14 cellular contexts compared by ENCODE assay signal in genomic region chr5:171633776-171634470, GRCh38.
DNase-seq lines count a peak whose midpoint lies in the region; ATAC-seq and TF ChIP-seq lines count a peak whose summit lies in the region.
"Had no signal": no experiment of that assay in that cellular context is flagged by ENCODE, and none has a peak within 500 bp of the region (broad histone marks: within the 10 kb centered on the region; RNA-seq: fewer than 3 reads in every experiment).

No MANE protein-coding gene starts in this region.

- no peaks in the 10 kb centered on the region for H3K9me3 Mint-ChIP-seq in activated CD4-positive, alpha-beta memory T cell treated with anti-CD3 and anti-CD28 coated beads, Interleukin-2, amount 10 ng/mL, durations not matched to agents 7 days and 5 days

- no peaks in the 10 kb centered on the region for H3K4me1 Mint-ChIP-seq in activated CD4-positive, alpha-beta memory T cell treated with anti-CD3 and anti-CD28 coated beads, Interleukin-2, amount 10 ng/mL, durations not matched to agents 7 days and 5 days

- H3K4me2 ChIP-seq in OCI-LY3 (ENCODE audit: low read length) = peak overlapping the region; percentile 74

- no peak for TF ChIP-seq POLR2A in lower leg skin (IDR thresholded peaks at IDR 0.05)

- 0 out of 2 replicates have a peak overlapping the region, but pooled peaks have one; percentile 42 for H2AFZ ChIP-seq in OCI-LY3 (ENCODE audit: low read depth, low read length)

- no peaks in the 10 kb centered on the region for H4K20me1 ChIP-seq in OCI-LY3 (ENCODE audit: insufficient read depth, low read length)

- no peaks in the 10 kb centered on the region for H3K79me2 ChIP-seq in OCI-LY3 (ENCODE audit: low read length)

- intact Hi-C loops in lower leg skin (cut with DNase I; ENCODE audit: low total_unique reads) (no loop called here), left ventricle myocardium inferior (cut with micrococcal nuclease) (no loop called here)

- H3K4me3 Mint-ChIP-seq in activated CD4-positive, alpha-beta memory T cell treated with anti-CD3 and anti-CD28 coated beads, Interleukin-2, amount 10 ng/mL, durations not matched to agents 7 days and 5 days = no peak overlapping the region
- H3K4me3 Mint-ChIP-seq: activated CD8-positive, alpha-beta T cell treated with anti-CD3 and anti-CD28 coated beads, Interleukin-2, amount 10 ng/mL, durations not matched to agents 7 days and 5 days had no signal

- H3K36me3 ChIP-seq in OCI-LY3 (replicated peaks; ENCODE audit: low read depth, low read length) (no peaks in the 10 kb centered on the region), left ventricle myocardium inferior (no peaks in the 10 kb centered on the region)
- H3K36me3 ChIP-seq: esophagus muscularis mucosa, prostate gland, SJSA1, vagina had no signal

- H3K4me1 ChIP-seq in OCI-LY3 (ENCODE audit: low read length) (peaks cover 25% of the 10 kb centered on the region), left ventricle myocardium inferior (peaks cover 22% of the 10 kb centered on the region)
- H3K4me1 ChIP-seq: prostate gland had no signal

- peaks cover 31% of the 10 kb centered on the region for H3K27me3 Mint-ChIP-seq in activated CD4-positive, alpha-beta memory T cell treated with anti-CD3 and anti-CD28 coated beads, Interleukin-2, amount 10 ng/mL, durations not matched to agents 7 days and 5 days

- H3K27me3 ChIP-seq in OCI-LY3 (ENCODE audit: low read depth, low read length) (no peaks in the 10 kb centered on the region), left ventricle myocardium inferior (ENCODE audit: low read depth) (peaks cover 3% of the 10 kb centered on the region)
- H3K27me3 ChIP-seq: SJSA1, vagina had no signal

- POLR2A ChIA-PET in activated CD4-positive, alpha-beta memory T cell treated with anti-CD3 and anti-CD28 coated beads, Interleukin-2, amount 10 ng/mL, durations not matched to agents 7 days and 5 days (lab: Charles Lee) = no interaction called here

- 54 to 56% methylated on average over 7 of the region's 7 CpGs for WGBS in lower leg skin, 2 donors

- no peak overlapping the region for H3K27ac Mint-ChIP-seq in activated CD4-positive, alpha-beta memory T cell treated with anti-CD3 and anti-CD28 coated beads, Interleukin-2, amount 10 ng/mL, durations not matched to agents 7 days and 5 days
- H3K27ac Mint-ChIP-seq: activated CD8-positive, alpha-beta T cell treated with anti-CD3 and anti-CD28 coated beads, Interleukin-2, amount 10 ng/mL, durations not matched to agents 7 days and 5 days had no signal

- peak overlapping the region; percentile 25; the same call in 1 of the 2 replicates for H3K4me3 ChIP-seq in OCI-LY3 (ENCODE audit: low read length)
- H3K4me3 ChIP-seq in lower leg skin (ENCODE audit: low read depth, poor library complexity, severe bottlenecking) = no peak overlapping the region
- no peak overlapping the region for H3K4me3 ChIP-seq in left ventricle myocardium inferior
- H3K4me3 ChIP-seq: esophagus muscularis mucosa, prostate gland, SJSA1, vagina had no signal

- DNase-seq in pons (ENCODE audit: low spot score) (peak; percentile 58), lower leg skin (ENCODE audit: low spot score in 2 of 2) (no peak), left ventricle myocardium inferior (no peak)
- DNase-seq in activated CD4-positive, alpha-beta memory T cell treated with anti-CD3 and anti-CD28 coated beads, Interleukin-2, amount 10 ng/mL, durations not matched to agents 7 days and 5 days = no peak
- DNase-seq: activated CD8-positive, alpha-beta T cell treated with anti-CD3 and anti-CD28 coated beads, Interleukin-2, amount 10 ng/mL, durations not matched to agents 7 days and 5 days; NCI-H187 treated with DMSO at 0.1 percent for 48 hours had no signal

- CTCF ChIA-PET in activated CD4-positive, alpha-beta memory T cell treated with anti-CD3 and anti-CD28 coated beads, Interleukin-2, amount 10 ng/mL, durations not matched to agents 7 days and 5 days (lab: Charles Lee) = no interaction called here

- H3K9me3 ChIP-seq in OCI-LY3 (ENCODE audit: insufficient read depth, low read length) (no peaks in the 10 kb centered on the region), left ventricle myocardium inferior (replicated peaks) (no peaks in the 10 kb centered on the region)
- H3K9me3 ChIP-seq: esophagus muscularis mucosa, prostate gland, SJSA1, vagina had no signal

- H3K9ac ChIP-seq in OCI-LY3 (ENCODE audit: low read length) = peak overlapping the region; percentile 5; the same call in 1 of the 2 replicates

- TF ChIP-seq CTCF in OCI-LY3 (IDR thresholded peaks at IDR 0.05; ENCODE audit: low read depth, low read length) (no peak), lower leg skin (IDR thresholded peaks at IDR 0.05) (no peak), left ventricle myocardium inferior (IDR thresholded peaks at IDR 0.05; ENCODE audit: borderline replicate concordance) (no peak)

- H3K27ac ChIP-seq in OCI-LY3 (ENCODE audit: low read length) (peak overlapping the region; percentile 40; the same call in 1 of the 2 replicates), left ventricle myocardium inferior (replicated peaks) (no peak overlapping the region)
- H3K27ac ChIP-seq: esophagus muscularis mucosa, prostate gland, SJSA1, vagina had no signal

- peak; percentile 67 for ATAC-seq in GM18870 (IDR thresholded peaks at IDR 0.05; ENCODE audit: unreplicated experiment)
- peak; percentile 59 for ATAC-seq in HG02938 (IDR thresholded peaks at IDR 0.05; ENCODE audit: unreplicated experiment)
- no peak for ATAC-seq in GM18520 (IDR thresholded peaks at IDR 0.05; ENCODE audit: unreplicated experiment)
- ATAC-seq: activated CD8-positive, alpha-beta T cell treated with anti-CD3 and anti-CD28 coated beads, Interleukin-2, amount 10 ng/mL, durations not matched to agents 7 days and 5 days had no signal

- no peaks in the 10 kb centered on the region for H3K36me3 Mint-ChIP-seq in activated CD4-positive, alpha-beta memory T cell treated with anti-CD3 and anti-CD28 coated beads, Interleukin-2, amount 10 ng/mL, durations not matched to agents 7 days and 5 days (ENCODE audit: low read depth)
